ENCODE assay signal across 1 cellular context in the genomic region with DNA sequence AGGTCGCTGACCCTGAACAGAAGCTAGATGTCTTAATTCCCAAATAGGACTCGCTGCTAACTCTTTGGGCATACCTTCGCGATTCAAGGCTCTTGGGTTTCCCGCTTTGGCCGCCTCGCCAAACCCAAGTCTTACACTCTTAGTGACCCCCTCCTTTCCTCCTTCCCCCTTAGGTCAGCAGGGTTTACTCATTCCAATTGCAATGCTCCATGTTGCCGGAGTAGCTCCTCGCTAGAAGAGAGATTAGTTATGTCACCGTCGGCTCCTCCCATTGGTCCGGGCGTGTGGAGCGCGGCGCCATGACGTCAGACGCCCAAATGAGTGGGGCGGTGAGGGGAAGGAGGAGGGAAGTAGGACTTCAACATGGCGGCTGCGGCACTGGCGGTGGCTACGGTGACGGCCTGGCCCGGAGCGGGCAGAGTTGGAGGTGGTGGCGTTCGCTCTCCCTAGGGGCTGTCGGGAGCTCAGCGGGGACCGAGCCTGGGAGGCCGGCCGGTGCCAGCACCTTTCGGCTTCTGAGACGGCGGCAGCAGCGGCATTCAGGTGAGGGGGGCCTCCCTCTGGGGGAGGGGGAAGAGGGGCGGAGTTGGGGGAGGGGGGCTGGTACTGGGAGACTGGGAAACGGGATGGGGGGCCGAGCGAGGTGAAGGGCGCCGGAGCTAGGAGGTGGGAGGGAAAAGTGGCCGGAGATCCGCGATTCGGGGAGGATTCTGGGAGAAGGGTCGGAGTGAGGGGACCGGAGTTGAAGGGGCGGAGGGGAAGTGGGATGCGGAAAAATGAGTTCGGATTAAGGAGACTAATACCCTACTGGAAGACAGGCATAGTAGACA.
TF ChIP-seq lines count a peak whose summit lies in the region.

A gene (plus strand): TSS at position 346 of the 830 bp plus-strand sequence. CDS start 41,872 bp downstream, outside the sequence.

TF ChIP-seq in HEK293, 187 proteins besides CTCF, POLR2A, EP300 and RAD21 (continued from another document):
- TF ChIP-seq ZNF274 (IDR thresholded peaks at IDR 0.05; ENCODE audit: low read length) (no peak), ZNF274 (tag by site-specific recombination; IDR thresholded peaks at IDR 0.05; ENCODE audit: borderline replicate concordance) (no peak), SP2 (tag by site-specific recombination; IDR thresholded peaks at IDR 0.05) (peak; percentile 79), KLF1 (tag by site-specific recombination; IDR thresholded peaks at IDR 0.05) (0 out of 2 replicates have a peak, but pooled peaks have one; percentile 20), SP3 (tag by site-specific recombination; IDR thresholded peaks at IDR 0.05) (peak; percentile 94), ZNF558 (tag by site-specific recombination; IDR thresholded peaks at IDR 0.05) (no peak), ZNF184 (tag by site-specific recombination; IDR thresholded peaks at IDR 0.05) (no peak)
- TF ChIP-seq, protein P1, sequence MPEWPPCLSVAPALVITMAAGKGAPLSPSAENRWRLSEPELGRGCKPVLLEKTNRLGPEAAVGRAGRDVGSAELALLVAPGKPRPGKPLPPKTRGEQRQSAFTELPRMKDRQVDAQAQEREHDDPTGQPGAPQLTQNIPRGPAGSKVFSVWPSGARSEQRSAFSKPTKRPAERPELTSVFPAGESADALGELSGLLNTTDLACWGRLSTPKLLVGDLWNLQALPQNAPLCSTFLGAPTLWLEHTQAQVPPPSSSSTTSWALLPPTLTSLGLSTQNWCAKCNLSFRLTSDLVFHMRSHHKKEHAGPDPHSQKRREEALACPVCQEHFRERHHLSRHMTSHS (tag by site-specific recombination; IDR thresholded peaks at IDR 0.05), result no peak
- TF ChIP-seq, protein P2, sequence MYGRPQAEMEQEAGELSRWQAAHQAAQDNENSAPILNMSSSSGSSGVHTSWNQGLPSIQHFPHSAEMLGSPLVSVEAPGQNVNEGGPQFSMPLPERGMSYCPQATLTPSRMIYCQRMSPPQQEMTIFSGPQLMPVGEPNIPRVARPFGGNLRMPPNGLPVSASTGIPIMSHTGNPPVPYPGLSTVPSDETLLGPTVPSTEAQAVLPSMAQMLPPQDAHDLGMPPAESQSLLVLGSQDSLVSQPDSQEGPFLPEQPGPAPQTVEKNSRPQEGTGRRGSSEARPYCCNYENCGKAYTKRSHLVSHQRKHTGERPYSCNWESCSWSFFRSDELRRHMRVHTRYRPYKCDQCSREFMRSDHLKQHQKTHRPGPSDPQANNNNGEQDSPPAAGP (tag by site-specific recombination; IDR thresholded peaks at IDR 0.05), result no peak
- TF ChIP-seq, protein P3, sequence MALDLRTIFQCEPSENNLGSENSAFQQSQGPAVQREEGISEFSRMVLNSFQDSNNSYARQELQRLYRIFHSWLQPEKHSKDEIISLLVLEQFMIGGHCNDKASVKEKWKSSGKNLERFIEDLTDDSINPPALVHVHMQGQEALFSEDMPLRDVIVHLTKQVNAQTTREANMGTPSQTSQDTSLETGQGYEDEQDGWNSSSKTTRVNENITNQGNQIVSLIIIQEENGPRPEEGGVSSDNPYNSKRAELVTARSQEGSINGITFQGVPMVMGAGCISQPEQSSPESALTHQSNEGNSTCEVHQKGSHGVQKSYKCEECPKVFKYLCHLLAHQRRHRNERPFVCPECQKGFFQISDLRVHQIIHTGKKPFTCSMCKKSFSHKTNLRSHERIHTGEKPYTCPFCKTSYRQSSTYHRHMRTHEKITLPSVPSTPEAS (tag by site-specific recombination; IDR thresholded peaks at IDR 0.05), result no peak
- TF ChIP-seq, protein P4, sequence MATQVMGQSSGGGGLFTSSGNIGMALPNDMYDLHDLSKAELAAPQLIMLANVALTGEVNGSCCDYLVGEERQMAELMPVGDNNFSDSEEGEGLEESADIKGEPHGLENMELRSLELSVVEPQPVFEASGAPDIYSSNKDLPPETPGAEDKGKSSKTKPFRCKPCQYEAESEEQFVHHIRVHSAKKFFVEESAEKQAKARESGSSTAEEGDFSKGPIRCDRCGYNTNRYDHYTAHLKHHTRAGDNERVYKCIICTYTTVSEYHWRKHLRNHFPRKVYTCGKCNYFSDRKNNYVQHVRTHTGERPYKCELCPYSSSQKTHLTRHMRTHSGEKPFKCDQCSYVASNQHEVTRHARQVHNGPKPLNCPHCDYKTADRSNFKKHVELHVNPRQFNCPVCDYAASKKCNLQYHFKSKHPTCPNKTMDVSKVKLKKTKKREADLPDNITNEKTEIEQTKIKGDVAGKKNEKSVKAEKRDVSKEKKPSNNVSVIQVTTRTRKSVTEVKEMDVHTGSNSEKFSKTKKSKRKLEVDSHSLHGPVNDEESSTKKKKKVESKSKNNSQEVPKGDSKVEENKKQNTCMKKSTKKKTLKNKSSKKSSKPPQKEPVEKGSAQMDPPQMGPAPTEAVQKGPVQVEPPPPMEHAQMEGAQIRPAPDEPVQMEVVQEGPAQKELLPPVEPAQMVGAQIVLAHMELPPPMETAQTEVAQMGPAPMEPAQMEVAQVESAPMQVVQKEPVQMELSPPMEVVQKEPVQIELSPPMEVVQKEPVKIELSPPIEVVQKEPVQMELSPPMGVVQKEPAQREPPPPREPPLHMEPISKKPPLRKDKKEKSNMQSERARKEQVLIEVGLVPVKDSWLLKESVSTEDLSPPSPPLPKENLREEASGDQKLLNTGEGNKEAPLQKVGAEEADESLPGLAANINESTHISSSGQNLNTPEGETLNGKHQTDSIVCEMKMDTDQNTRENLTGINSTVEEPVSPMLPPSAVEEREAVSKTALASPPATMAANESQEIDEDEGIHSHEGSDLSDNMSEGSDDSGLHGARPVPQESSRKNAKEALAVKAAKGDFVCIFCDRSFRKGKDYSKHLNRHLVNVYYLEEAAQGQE (tag by site-specific recombination; IDR thresholded peaks at IDR 0.05), result no peak
- TF ChIP-seq, protein P5, sequence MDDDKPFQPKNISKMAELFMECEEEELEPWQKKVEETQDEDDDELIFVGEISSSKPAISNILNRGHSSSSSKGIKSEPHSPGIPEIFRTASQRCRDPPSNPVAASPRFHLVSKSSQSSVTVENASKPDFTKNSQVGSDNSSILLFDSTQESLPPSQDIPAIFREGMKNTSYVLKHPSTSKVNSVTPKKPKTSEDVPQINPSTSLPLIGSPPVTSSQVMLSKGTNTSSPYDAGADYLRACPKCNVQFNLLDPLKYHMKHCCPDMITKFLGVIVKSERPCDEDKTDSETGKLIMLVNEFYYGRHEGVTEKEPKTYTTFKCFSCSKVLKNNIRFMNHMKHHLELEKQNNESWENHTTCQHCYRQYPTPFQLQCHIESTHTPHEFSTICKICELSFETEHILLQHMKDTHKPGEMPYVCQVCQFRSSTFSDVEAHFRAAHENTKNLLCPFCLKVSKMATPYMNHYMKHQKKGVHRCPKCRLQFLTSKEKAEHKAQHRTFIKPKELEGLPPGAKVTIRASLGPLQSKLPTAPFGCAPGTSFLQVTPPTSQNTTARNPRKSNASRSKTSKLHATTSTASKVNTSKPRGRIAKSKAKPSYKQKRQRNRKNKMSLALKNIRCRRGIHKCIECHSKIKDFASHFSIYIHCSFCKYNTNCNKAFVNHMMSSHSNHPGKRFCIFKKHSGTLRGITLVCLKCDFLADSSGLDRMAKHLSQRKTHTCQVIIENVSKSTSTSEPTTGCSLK (tag by site-specific recombination; IDR thresholded peaks at IDR 0.05), result no peak
TF ChIP-seq in HEK293: peak in this region for 35.
